In the genomic region with DNA sequence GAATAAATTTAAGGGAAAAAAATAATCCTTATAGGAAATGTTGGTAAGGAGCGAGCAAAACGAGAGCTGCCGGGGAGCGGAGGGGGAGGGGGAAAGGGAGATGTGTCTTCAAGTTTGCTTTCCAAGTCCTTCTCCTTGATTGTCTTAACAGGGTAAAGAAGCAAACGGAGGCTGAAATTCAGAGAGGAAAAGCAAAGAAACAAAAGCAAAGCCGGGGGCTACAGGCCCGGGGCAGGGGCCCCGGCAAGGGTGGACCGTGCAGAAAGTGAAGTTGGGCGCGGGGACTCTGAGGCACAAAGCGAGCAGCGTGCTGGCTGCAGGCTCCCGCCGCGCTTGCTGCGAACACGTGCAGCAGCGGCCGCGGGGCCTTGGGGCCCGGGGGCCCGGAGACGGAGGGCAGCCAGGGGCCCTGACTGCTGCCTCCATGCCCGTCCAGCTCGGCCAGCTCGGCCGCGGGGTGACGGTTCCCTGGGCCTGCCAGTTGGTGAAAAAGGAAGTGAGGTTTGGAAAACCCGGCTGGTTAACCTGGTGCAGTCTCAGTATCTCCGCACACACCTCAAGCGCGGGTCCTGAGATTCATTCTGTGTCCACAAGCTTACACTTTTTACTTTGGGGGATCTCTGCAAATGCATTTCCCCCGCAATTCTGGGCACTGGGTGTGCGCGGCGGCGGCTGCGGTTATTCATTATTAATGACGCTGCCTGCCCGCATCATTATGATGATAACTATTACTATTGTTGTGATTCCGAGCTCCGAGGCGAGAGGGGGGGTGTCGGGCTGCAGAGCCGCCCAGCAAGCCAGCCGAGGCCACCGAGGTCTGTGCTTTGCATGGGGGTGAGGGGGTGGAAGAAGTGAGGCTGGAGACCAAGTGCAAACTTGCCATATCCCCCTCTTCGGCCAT, we compare ENCODE assay signal across 8 cellular contexts. TPM values are rescaled to one million over a fixed set of nuclear protein-coding genes. Genes with fewer than 3 reads are reported as not detected.
DNase-seq lines count a peak whose midpoint lies in the region; ATAC-seq and TF ChIP-seq lines count a peak whose summit lies in the region.

No MANE protein-coding gene starts in this region.

- peaks cover 28% of the 10 kb centered on the region for H3K4me1 Mint-ChIP-seq in progenitor cell of endocrine pancreas (ENCODE audit: low read depth)

- H3K4me3 Mint-ChIP-seq in progenitor cell of endocrine pancreas (ENCODE audit: low read depth), result peak overlapping the region; percentile 94

- TF ChIP-seq CTCF in WI38 (IDR thresholded peaks at IDR 0.05; ENCODE audit: low read depth, low read length) (no peak), foreskin fibroblast (IDR thresholded peaks at IDR 0.05; ENCODE audit: low read depth, low read length) (no peak), progenitor cell of endocrine pancreas (IDR thresholded peaks at IDR 0.05; ENCODE audit: unreplicated experiment) (no peak)

- peaks cover 13% of the 10 kb centered on the region for H3K36me3 Mint-ChIP-seq in progenitor cell of endocrine pancreas (ENCODE audit: insufficient read depth)

- H3K27ac Mint-ChIP-seq in progenitor cell of endocrine pancreas, result peak overlapping the region; percentile 89

- H3K27me3 Mint-ChIP-seq in progenitor cell of endocrine pancreas, result peaks cover 4% of the 10 kb centered on the region

- H3K4me3 ChIP-seq in WI38 (ENCODE audit: low read depth, low read length) (peak overlapping the region; percentile 71), foreskin fibroblast (ENCODE audit: low read depth in 1 of 2, low read length in 2 of 2) (peak overlapping the region; percentile 78 to 79)

- ATAC-seq in HG03442 (IDR thresholded peaks at IDR 0.05; ENCODE audit: unreplicated experiment) (peak; percentile 1), GM21825 (IDR thresholded peaks at IDR 0.05; ENCODE audit: unreplicated experiment) (no peak), GM21515 (IDR thresholded peaks at IDR 0.05; ENCODE audit: unreplicated experiment) (no peak)

- H3K9me3 Mint-ChIP-seq in progenitor cell of endocrine pancreas (ENCODE audit: low read depth), result no peaks in the 10 kb centered on the region

- peak; percentile 8 for DNase-seq in stimulated activated CD4-positive, alpha-beta T cell treated with anti-CD3 and anti-CD28 coated beads, Interleukin-4, amount 100 ng/mL, for 1 hour
- no peak for DNase-seq in stimulated activated CD4-positive, alpha-beta T cell treated with anti-CD3 and anti-CD28 coated beads, Interleukin-12 subunit alpha, Interleukin-12 subunit beta, amount 100 ng/mL, for 4 hours
- DNase-seq in foreskin fibroblast, result peak in 1 of 2 donors; percentile 51
- no peak for DNase-seq in progenitor cell of endocrine pancreas (ENCODE audit: low spot score, unreplicated experiment)

RNA-seq across cellular contexts. Expression of gene BCL11A, which starts 4.0 kb away (rescaled TPM):
- total RNA-seq in progenitor cell of endocrine pancreas, result 46.2 and 47.9 TPM in 2 replicates
